ENCODE assay signal across 18 cellular contexts in genomic region chr6:125073071-125073470, GRCh38.
"Had no signal": no experiment of that assay in that cellular context is flagged by ENCODE, and none has a peak within 500 bp of the region (broad histone marks: within the 10 kb centered on the region; RNA-seq: fewer than 3 reads in every experiment).

No MANE protein-coding gene starts in this region.

- H3K27ac ChIP-seq: epithelial cell of prostate, esophagus muscularis mucosa, gastrocnemius medialis, heart right ventricle, parathyroid adenoma, psoas muscle, right atrium auricular region, sigmoid colon had no signal

- H3K4me1 ChIP-seq: esophagus muscularis mucosa, psoas muscle, right atrium auricular region had no signal

- FAIRE-seq: islet of Langerhans, small intestine had no signal

- H3K27me3 ChIP-seq: esophagus muscularis mucosa, gastrocnemius medialis, heart right ventricle, right atrium auricular region, sigmoid colon had no signal

- H3K9me3 Mint-ChIP-seq: effector memory CD8-positive, alpha-beta T cell; nephron had no signal

- H3K4me3 ChIP-seq: esophagus muscularis mucosa, gastrocnemius medialis, heart right ventricle, mucosa of descending colon, psoas muscle, right atrium auricular region, sigmoid colon had no signal

- H3K27ac Mint-ChIP-seq: effector memory CD8-positive, alpha-beta T cell; nephron had no signal

- H3K4me3 Mint-ChIP-seq: effector memory CD8-positive, alpha-beta T cell; nephron had no signal

- DNase-seq: effector memory CD8-positive, alpha-beta T cell; gastrocnemius medialis; heart right ventricle; hypothalamus; mammary epithelial cell; mucosa of descending colon; psoas muscle; sigmoid colon; small intestine; stimulated activated CD4-positive, alpha-beta T cell treated with anti-CD3 and anti-CD28 coated beads, Interleukin-2, amount 100 ng/mL, for 48 hours; stimulated activated naive CD4-positive, alpha-beta T cell treated with Interleukin-2 at 50 U/mL for 16 hours; trophoblast cell had no signal

- H3K9ac ChIP-seq: parathyroid adenoma had no signal

- H2AFZ ChIP-seq: parathyroid adenoma had no signal

- H3K9me3 ChIP-seq: esophagus muscularis mucosa, gastrocnemius medialis, heart right ventricle, mucosa of descending colon, psoas muscle, right atrium auricular region, sigmoid colon had no signal
